ENCODE assay signal across 11 cellular contexts in the genomic region with DNA sequence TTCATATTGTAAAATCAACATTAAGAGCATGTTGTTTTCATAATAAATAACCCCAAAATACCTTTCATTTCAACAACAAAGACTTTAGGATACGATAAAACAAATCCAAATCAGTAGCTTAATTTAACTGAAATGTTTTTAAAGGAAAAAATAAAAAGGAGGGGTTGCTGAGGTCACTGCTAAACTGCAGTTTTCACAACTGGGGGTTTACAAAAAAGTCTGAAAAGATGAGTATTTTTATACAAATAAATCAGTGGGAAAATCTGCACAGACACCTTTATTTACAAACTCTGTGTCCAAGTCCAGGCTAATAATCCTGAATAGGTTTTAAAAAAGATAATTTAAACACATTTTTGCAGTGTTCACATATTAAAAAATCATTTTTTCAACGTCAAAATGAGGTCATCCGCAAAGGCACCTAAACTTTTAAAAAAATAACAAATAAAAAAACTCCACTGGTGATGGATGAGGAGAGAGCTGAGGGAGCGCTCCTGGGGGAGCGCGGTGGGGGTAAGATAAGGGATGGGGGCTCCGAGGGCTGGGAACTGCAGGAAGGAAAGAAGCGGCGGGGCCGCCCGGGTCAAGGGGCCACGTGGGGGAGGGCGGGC. TPM values are rescaled to one million over a fixed set of nuclear protein-coding genes. Genes with fewer than 3 reads are reported as not detected.
A peak's percentile ranks its signal among the peaks of the same experiment; 100 is the strongest.
DNase-seq lines count a peak whose midpoint lies in the region; ATAC-seq and TF ChIP-seq lines count a peak whose summit lies in the region.
"Had no signal": no experiment of that assay in that cellular context is flagged by ENCODE, and none has a peak within 500 bp of the region (broad histone marks: within the 10 kb centered on the region; RNA-seq: fewer than 3 reads in every experiment).

No MANE protein-coding gene starts in this region.

- TF ChIP-seq CTCF in RWPE1 (conservative IDR thresholded peaks at IDR 0.05; ENCODE audit: low read depth) (no peak), epithelial cell of proximal tubule (conservative IDR thresholded peaks at IDR 0.05; ENCODE audit: low read depth, low read length) (no peak)

- no peaks in the 10 kb centered on the region for H3K27me3 ChIP-seq in GM23248 (replicated peaks; ENCODE audit: insufficient read depth)

- in situ Hi-C loops in GM23248 (cut with MboI) = loop anchor here (10.0 kb wide), 1 partner anchor 285 kb away; no protein-coding TSS in a partner anchor

- H4K20me1 ChIP-seq in GM23248 (ENCODE audit: insufficient read depth) = no peaks in the 10 kb centered on the region

- peak overlapping the region; percentile 83 for H3K4me3 ChIP-seq in GM23248
- peak overlapping the region; percentile 52 for H3K4me3 ChIP-seq in epithelial cell of proximal tubule (ENCODE audit: low read depth, low read length)
- H3K4me3 ChIP-seq in skeletal muscle cell (ENCODE audit: low read depth, low read length) = peak overlapping the region; percentile 63

- WGBS in GM23248 (ENCODE audit: low coverage in 1 of 2, low lambda C conversion rate in 2 of 2, missing lambda C conversion rate in 2 of 2), 2 experiments = 0 to 9% methylated on average over 7 to 13 of the region's 13 CpGs

- H3K9me3 ChIP-seq in GM23248 (ENCODE audit: low read depth) = no peaks in the 10 kb centered on the region

- no peaks in the 10 kb centered on the region for H3K9me2 ChIP-seq in GM23248 (ENCODE audit: insufficient read depth)

- CTCF ChIA-PET in RWPE1 (lab: Yijun Ruan, JAX) = interaction anchor here (1.6 kb wide), 1 partner anchor 28 kb away, joined by 6 read pairs; no protein-coding TSS in a partner anchor

- H3K27ac ChIP-seq in GM23248 = peak overlapping the region; percentile 98
- H3K27ac ChIP-seq in RWPE1 = peak overlapping the region; percentile 100
- no peak overlapping the region for H3K27ac ChIP-seq in caudate nucleus (ENCODE audit: low read depth, low read length)
- H3K27ac ChIP-seq: HL-60 had no signal

- peak overlapping the region; percentile 99 for H3K4me2 ChIP-seq in GM23248 (ENCODE audit: unreplicated experiment)

- DNase-seq in GM23248 = peak; percentile 40
- no peak for DNase-seq in RWPE1 (ENCODE audit: low spot score)
- DNase-seq in epithelial cell of proximal tubule (ENCODE audit: low read depth) = no peak
- DNase-seq in skeletal muscle cell (ENCODE audit: low read depth) = no peak
- no peak for DNase-seq in caudate nucleus (lab: John Stamatoyannopoulos, UW)
- DNase-seq in pons (ENCODE audit: low spot score) = no peak
- DNase-seq: effector CD4-positive, alpha-beta T cell; GDM1; occipital lobe had no signal

- peaks cover 24% of the 10 kb centered on the region for H3K79me2 ChIP-seq in GM23248 (ENCODE audit: insufficient read depth)

- peak overlapping the region; percentile 44 for H2AFZ ChIP-seq in GM23248

- H3K4me1 ChIP-seq in GM23248 (ENCODE audit: insufficient read depth) = peaks cover 37% of the 10 kb centered on the region

- no peak for ATAC-seq in GM19351 (IDR thresholded peaks at IDR 0.05; ENCODE audit: unreplicated experiment)

- no peaks in the 10 kb centered on the region for H3K36me3 ChIP-seq in GM23248 (ENCODE audit: low read depth)

- peaks cover 33% of the 10 kb centered on the region for H3F3A ChIP-seq in GM23248 (ENCODE audit: insufficient read depth)

- POLR2A ChIA-PET in RWPE1 (lab: Yijun Ruan, JAX; ENCODE audit: low non-redundant PET) = no interaction called here

- peak overlapping the region; percentile 98 for H3K9ac ChIP-seq in GM23248

RNA-seq across cellular contexts. Expression of a gene that starts 3.1 kb away (rescaled TPM):
- total RNA-seq in GM23248 (2014; rRNA removed; shearing (Covaris generic)) = 2.8 and 4.7 TPM in 2 replicates
- polyA plus RNA-seq in GM23248 (2016; fragmentation: Nextera tagmentation; extraction: Ambion mirVana) = 6.0 and 6.8 TPM in 2 replicates
- total RNA-seq in epithelial cell of proximal tubule = 0.12 TPM in 1 of 2 replicates, not detected in the other

RNA-seq across cellular contexts. Expression of a gene that starts 14.3 kb away (rescaled TPM):
- total RNA-seq in GM23248 (2014; rRNA removed; shearing (Covaris generic)) = 3.3 and 3.8 TPM in 2 replicates
- 7.9 and 9.5 TPM in 2 replicates for polyA plus RNA-seq in GM23248 (2016; fragmentation: Nextera tagmentation; extraction: Ambion mirVana)
- 0.22 TPM in 1 of 2 replicates, not detected in the other for total RNA-seq in epithelial cell of proximal tubule
